In the genomic region with DNA sequence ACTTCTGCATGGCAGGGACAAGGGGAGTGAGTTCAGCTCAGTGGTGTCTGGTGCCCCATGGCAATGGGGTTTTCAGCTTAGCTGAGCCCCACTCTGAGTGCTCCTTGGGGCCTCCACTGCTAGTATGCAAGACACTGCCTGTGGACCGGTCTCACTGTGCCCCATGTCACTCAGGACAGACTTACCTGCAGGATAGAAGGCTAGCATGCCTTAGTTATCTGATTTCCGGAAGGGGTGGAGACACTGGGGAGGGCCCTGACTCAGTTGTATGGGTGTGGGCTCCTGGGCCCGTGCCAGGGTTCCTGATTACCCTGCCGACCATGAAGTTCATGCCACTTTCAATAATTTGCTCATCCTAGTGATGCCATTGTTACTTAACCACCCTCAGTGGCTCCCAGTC, we compare ENCODE assay signal across 21 cellular contexts. TPM values are rescaled to one million over a fixed set of nuclear protein-coding genes. Genes with fewer than 3 reads are reported as not detected.
"Had no signal": no experiment of that assay in that cellular context is flagged by ENCODE, and none has a peak within 500 bp of the region (broad histone marks: within the 10 kb centered on the region; RNA-seq: fewer than 3 reads in every experiment).

No MANE protein-coding gene starts in this region.

- H3K79me2 ChIP-seq: parathyroid adenoma had no signal

- H3K4me3 ChIP-seq: esophagus squamous epithelium, gastroesophageal sphincter, neural progenitor cell, prostate gland, right lobe of liver, spleen, suprapubic skin, thyroid gland, upper lobe of left lung, uterus had no signal

- DNase-seq: dermis blood vessel endothelial cell; esophagus squamous epithelium; foreskin fibroblast; glutamatergic neuron; islet precursor cell; mammary epithelial cell; right lobe of liver; spleen; stimulated activated CD4-positive, alpha-beta T cell treated with anti-CD3 and anti-CD28 coated beads, Interleukin-15, amount 100 ng/mL, for 24 hours; stimulated activated CD4-positive, alpha-beta T cell treated with anti-CD3 and anti-CD28 coated beads, Interleukin-1b, Interleukin-23, amount 100 ng/mL, for 48 hours; stimulated activated CD4-positive, alpha-beta T cell treated with anti-CD3 and anti-CD28 coated beads, Interleukin-4, amount 100 ng/mL, for 24 hours; stimulated activated naive B cell treated with anti-CD40 and anti-IgM and Interleukin-4, amounts not matched to agents 10 μg/mL and 1 μg/mL and 100 μg/mL, for 72 hours; thyroid gland; upper lobe of left lung; uterus had no signal

- H3K9me3 Mint-ChIP-seq: natural killer cell treated with Interleukin-12 subunit alpha and Interleukin-12 subunit beta and Interleukin-15 and Interleukin-18, amount 100 ng/mL, for 72 hours; neural progenitor cell; stimulated activated naive B cell treated with anti-CD40 and anti-IgM and Interleukin-4, amounts not matched to agents 10 μg/mL and 1 μg/mL and 100 μg/mL, for 72 hours had no signal

- H3K4me1 Mint-ChIP-seq: neural progenitor cell had no signal

- H3K4me1 ChIP-seq: parathyroid adenoma had no signal

- H3K36me3 ChIP-seq: esophagus squamous epithelium, gastroesophageal sphincter, neural progenitor cell, prostate gland, right lobe of liver, spleen, suprapubic skin, thyroid gland, upper lobe of left lung, uterus had no signal

- H3K4me2 ChIP-seq: neural progenitor cell had no signal

- H3K27ac Mint-ChIP-seq: natural killer cell treated with Interleukin-12 subunit alpha and Interleukin-12 subunit beta and Interleukin-15 and Interleukin-18, amount 100 ng/mL, for 72 hours; neural progenitor cell; stimulated activated naive B cell treated with anti-CD40 and anti-IgM and Interleukin-4, amounts not matched to agents 10 μg/mL and 1 μg/mL and 100 μg/mL, for 72 hours had no signal

- H3K4me3 Mint-ChIP-seq: natural killer cell treated with Interleukin-12 subunit alpha and Interleukin-12 subunit beta and Interleukin-15 and Interleukin-18, amount 100 ng/mL, for 72 hours; neural progenitor cell; stimulated activated naive B cell treated with anti-CD40 and anti-IgM and Interleukin-4, amounts not matched to agents 10 μg/mL and 1 μg/mL and 100 μg/mL, for 72 hours had no signal

- H2AFZ ChIP-seq: neural progenitor cell, parathyroid adenoma had no signal

- ATAC-seq: gastroesophageal sphincter; natural killer cell treated with Interleukin-12 subunit alpha and Interleukin-12 subunit beta and Interleukin-15 and Interleukin-18, amount 100 ng/mL, for 72 hours; right lobe of liver; stimulated activated naive B cell treated with anti-CD40 and anti-IgM and Interleukin-4, amounts not matched to agents 10 μg/mL and 1 μg/mL and 100 μg/mL, for 72 hours had no signal

- H3K27ac ChIP-seq: esophagus squamous epithelium, gastroesophageal sphincter, neural progenitor cell, parathyroid adenoma, prostate gland, right lobe of liver, spleen, suprapubic skin, thyroid gland, upper lobe of left lung, uterus had no signal

- H3K27me3 ChIP-seq: thyroid gland had no signal

- H3K9me3 ChIP-seq: esophagus squamous epithelium, gastroesophageal sphincter, prostate gland, right lobe of liver, spleen, suprapubic skin, thyroid gland, upper lobe of left lung, uterus had no signal

- H3K9ac ChIP-seq: neural progenitor cell, parathyroid adenoma had no signal

RNA-seq across cellular contexts. Expression of a gene that starts 4.3 kb away (rescaled TPM):
- total RNA-seq: dermis blood vessel endothelial cell; natural killer cell treated with Interleukin-12 subunit alpha and Interleukin-12 subunit beta and Interleukin-15 and Interleukin-18, amount 100 ng/mL, for 72 hours had no signal
